In the genomic region with DNA sequence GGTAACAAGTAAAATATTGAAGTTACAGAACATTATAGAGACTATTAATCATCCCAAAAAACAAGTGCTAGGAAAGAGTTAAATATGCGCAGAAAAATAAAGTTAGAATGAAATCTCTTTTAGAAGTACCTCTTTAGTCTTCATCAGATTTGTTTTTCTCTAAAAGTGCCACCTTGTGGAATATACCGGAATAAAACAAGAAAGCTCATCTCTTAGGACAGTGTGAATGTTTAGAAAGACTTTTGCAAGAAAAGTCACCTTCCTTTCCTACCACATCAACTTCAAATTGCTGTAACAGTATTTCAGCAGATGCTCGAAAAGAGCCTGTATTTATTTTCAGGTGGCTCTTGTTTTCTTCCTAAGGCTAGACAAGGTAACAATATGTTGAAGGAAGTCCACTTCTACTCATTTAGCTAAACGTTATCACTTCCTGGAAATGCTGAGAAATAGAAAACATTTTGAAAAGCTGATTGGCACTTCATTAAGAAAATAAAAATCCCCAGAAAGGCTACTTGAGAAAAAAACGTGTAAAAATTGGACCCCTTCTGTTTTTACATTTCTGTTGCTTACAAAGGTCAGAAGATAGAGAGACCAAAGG, we compare ENCODE assay signal across 8 cellular contexts. TPM values are rescaled to one million over a fixed set of nuclear protein-coding genes. Genes with fewer than 3 reads are reported as not detected.
DNase-seq lines count a peak whose midpoint lies in the region; ATAC-seq, FAIRE-seq and TF ChIP-seq lines count a peak whose summit lies in the region.

No MANE protein-coding gene starts in this region.

- ATAC-seq in A549 (peak; percentile 66 to 84; a peak in 4 of 6 replicates), Panc1 (peak; percentile 74), GM18858 (IDR thresholded peaks at IDR 0.05; ENCODE audit: unreplicated experiment) (no peak)

- TF ChIP-seq EP300 in A549 (IDR thresholded peaks at IDR 0.05) = no peak
- no peak for TF ChIP-seq EP300 in esophagus muscularis mucosa (IDR thresholded peaks at IDR 0.05)

- POLR2A ChIA-PET in A549 (lab: Yijun Ruan, JAX) = interaction anchor here (1.5 kb wide), 1 partner anchor 20 kb away, joined by 9 read pairs; the partner anchor contains the start of gene FAM133B
- POLR2A ChIA-PET in Panc1 (lab: Charles Lee) = interaction anchor here (0.5 kb wide), 1 partner anchor 62 kb away, joined by 3 read pairs; no protein-coding TSS in a partner anchor

- TF ChIP-seq CTCF in A549 (IDR thresholded peaks at IDR 0.05) (peak; percentile 52; the same call in 2 of the 3 replicates), Panc1 (IDR thresholded peaks at IDR 0.05) (peak; percentile 53; the same call in 1 of the 2 replicates), esophagus muscularis mucosa (IDR thresholded peaks at IDR 0.05) (peak in 2 of 3 experiments; percentile 33 to 49), testis (IDR thresholded peaks at IDR 0.05) (peak in 2 of 3 experiments; percentile 20 to 50)

- DNase-seq in A549 (ENCODE audit: low read depth in 1 of 2, low spot score in 1 of 2) = peak in 1 of 2 experiments; percentile 43
- DNase-seq in GF-D8 (lab: John Stamatoyannopoulos, UW) = peak; percentile 16
- DNase-seq in Panc1 (ENCODE audit: low read depth, low spot score) = no peak
- DNase-seq in esophagus muscularis mucosa (ENCODE audit: extremely low spot score) = no peak
- no peak for DNase-seq in testis
- DNase-seq in AG08396 (ENCODE audit: low spot score) = no peak
- DNase-seq in occipital lobe (lab: John Stamatoyannopoulos, UW) = no peak

- intact Hi-C loops in Panc1 (cut with micrococcal nuclease; ENCODE audit: unreplicated experiment) = no loop called here
- intact Hi-C loops in esophagus muscularis mucosa (cut with DNase I) = no loop called here
- intact Hi-C loops in testis (cut with DNase I; ENCODE audit: low total_unique reads) = no loop called here

- CTCF ChIA-PET in A549 (lab: Yijun Ruan, JAX) (interaction anchor here (0.5 to 7.2 kb wide), 15 partner anchors 11 to 742 kb away, joined by 3 to 42 read pairs (median 3); partner anchors contain the start of gene FAM133B), Panc1 (lab: Charles Lee) (interaction anchor here (0.8 to 0.9 kb wide), 2 partner anchors 55 to 81 kb away, joined by 3 to 5 read pairs; partner anchors contain the start of gene RBM48)

- TF ChIP-seq POLR2A in A549 (IDR thresholded peaks at IDR 0.05; ENCODE audit: low read length) (no peak), esophagus muscularis mucosa (IDR thresholded peaks at IDR 0.05; ENCODE audit: low read depth) (no peak), testis (IDR thresholded peaks at IDR 0.05) (no peak)

- H3K9me3 ChIP-seq in A549 = no peaks in the 10 kb centered on the region
- no peaks in the 10 kb centered on the region for H3K9me3 ChIP-seq in Panc1 (ENCODE audit: control insufficient read depth, insufficient read depth, low read depth, low read length)
- H3K9me3 ChIP-seq in esophagus muscularis mucosa = no peaks in the 10 kb centered on the region
- H3K9me3 ChIP-seq in testis = no peaks in the 10 kb centered on the region

- in situ Hi-C loops in Panc1 (cut with HindIII; ENCODE audit: low pct_unique_long_range_greater_than_20kb, low sequenced_read_pairs) = no loop called here

- BruUV-seq in Panc1 (replicated peaks; lab: Mats Ljungman, UMichigan) = no TSS peak

- peak; percentile 68 for FAIRE-seq in A549 (lab: Jason Lieb, UNC)

- H3K4me2 ChIP-seq in A549 = no peak overlapping the region

- H3K4me3 ChIP-seq in A549 (no peak overlapping the region), Panc1 (ENCODE audit: low read depth in 2 of 2, low read length in 2 of 2) (no peak overlapping the region), esophagus muscularis mucosa (no peak overlapping the region), testis (no peak overlapping the region)

- TF ChIP-seq RAD21 in A549 (conservative IDR thresholded peaks at IDR 0.05 in 1 of 2, IDR thresholded peaks at IDR 0.05 in 1 of 2) = peak in 1 of 2 experiments; percentile 31; a peak in 2 of 5 replicates

- H3K4me1 ChIP-seq in A549 (no peaks in the 10 kb centered on the region), Panc1 (ENCODE audit: control insufficient read depth, insufficient read depth, low read length) (no peaks in the 10 kb centered on the region), esophagus muscularis mucosa (peaks cover 3 to 6% (median 5%) of the 10 kb centered on the region in 4 donors), testis (no peaks in the 10 kb centered on the region)

- WGBS in A549 (ENCODE audit: missing lambda C conversion rate) = 42% methylated on average over 5 of the region's 5 CpGs
- 40% methylated on average over 5 of the region's 5 CpGs for WGBS in esophagus muscularis mucosa
- 36 to 50% methylated on average over 5 of the region's 5 CpGs for WGBS in testis, 2 donors

- H3K36me3 ChIP-seq in Panc1 (ENCODE audit: control insufficient read depth, insufficient read depth, low read length) (peaks cover 5% of the 10 kb centered on the region), esophagus muscularis mucosa (peaks cover 0 to 26% (median 5%) of the 10 kb centered on the region in 4 donors), testis (ENCODE audit: low read depth, missing control alignments) (no peaks in the 10 kb centered on the region)

- H3K27ac ChIP-seq in A549 = no peak overlapping the region
- H3K27ac ChIP-seq in Panc1 (ENCODE audit: low read length) = no peak overlapping the region
- H3K27ac ChIP-seq in esophagus muscularis mucosa (replicated peaks in 1 of 4) = no peak overlapping the region
- no peak overlapping the region for H3K27ac ChIP-seq in testis

- H3K27me3 ChIP-seq in Panc1 (ENCODE audit: control insufficient read depth, insufficient read depth, low read length) (no peaks in the 10 kb centered on the region), esophagus muscularis mucosa (no peaks in the 10 kb centered on the region), testis (no peaks in the 10 kb centered on the region)

TF ChIP-seq in A549, 52 proteins besides CTCF, POLR2A, EP300 and RAD21:
- TF ChIP-seq ZC3H11A (IDR thresholded peaks at IDR 0.05) (no peak), SMC3 (IDR thresholded peaks at IDR 0.05) (peak; percentile 36; the same call in 1 of the 3 replicates)
- TF ChIP-seq, protein P1, sequence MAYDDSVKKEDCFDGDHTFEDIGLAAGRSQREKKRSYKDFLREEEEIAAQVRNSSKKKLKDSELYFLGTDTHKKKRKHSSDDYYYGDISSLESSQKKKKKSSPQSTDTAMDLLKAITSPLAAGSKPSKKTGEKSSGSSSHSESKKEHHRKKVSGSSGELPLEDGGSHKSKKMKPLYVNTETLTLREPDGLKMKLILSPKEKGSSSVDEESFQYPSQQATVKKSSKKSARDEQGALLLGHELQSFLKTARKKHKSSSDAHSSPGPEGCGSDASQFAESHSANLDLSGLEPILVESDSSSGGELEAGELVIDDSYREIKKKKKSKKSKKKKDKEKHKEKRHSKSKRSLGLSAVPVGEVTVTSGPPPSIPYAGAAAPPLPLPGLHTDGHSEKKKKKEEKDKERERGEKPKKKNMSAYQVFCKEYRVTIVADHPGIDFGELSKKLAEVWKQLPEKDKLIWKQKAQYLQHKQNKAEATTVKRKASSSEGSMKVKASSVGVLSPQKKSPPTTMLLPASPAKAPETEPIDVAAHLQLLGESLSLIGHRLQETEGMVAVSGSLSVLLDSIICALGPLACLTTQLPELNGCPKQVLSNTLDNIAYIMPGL (CRISPR knock-in tag; IDR thresholded peaks at IDR 0.05; ENCODE audit: borderline replicate concordance) = peak; percentile 73
TF ChIP-seq in A549: peak in this region for 2.

RNA-seq across cellular contexts. Expression of gene FAM133B, which starts 19.8 kb away (rescaled TPM):
- polyA plus RNA-seq in A549 (2011; rRNA removed) (18.3 and 33.6 TPM in 2 replicates), A549 (2017; fragmentation: RNase III; extraction: RNeasy Plus Mini Kit Qiagen cat#74134 plus additional on column Dnase treatment) (25.6 to 29.3 TPM (median 26.7 TPM) in 3 replicates), testis (ENCODE audit: insufficient read depth, low read depth, low replicate concordance) (6.0 TPM)
- 6.2 and 7.9 TPM in 2 replicates for polyA plus RNA-seq in A549 (2012; cell fraction: cytosol; rRNA removed)
- polyA plus RNA-seq in A549 (2012; cell fraction: nucleus; rRNA removed) = 5.8 and 12.2 TPM in 2 replicates
- polyA minus RNA-seq in A549 (2011; rRNA and poly(A)+ RNA removed) = 12.2 and 13.2 TPM in 2 replicates
- total RNA-seq in Panc1 (2021; ENCODE audit: unreplicated experiment) (27.7 TPM), esophagus muscularis mucosa (10 to 100 TPM; 15.7 to 22.0 (median 19.2) TPM), testis (10 to 100 TPM; 20.1 to 24.3 TPM), occipital lobe (32.4 TPM)
- polyA plus RNA-seq in Panc1 (2012; ENCODE audit: insufficient read length) = 20.2 TPM
